In the genomic region with DNA sequence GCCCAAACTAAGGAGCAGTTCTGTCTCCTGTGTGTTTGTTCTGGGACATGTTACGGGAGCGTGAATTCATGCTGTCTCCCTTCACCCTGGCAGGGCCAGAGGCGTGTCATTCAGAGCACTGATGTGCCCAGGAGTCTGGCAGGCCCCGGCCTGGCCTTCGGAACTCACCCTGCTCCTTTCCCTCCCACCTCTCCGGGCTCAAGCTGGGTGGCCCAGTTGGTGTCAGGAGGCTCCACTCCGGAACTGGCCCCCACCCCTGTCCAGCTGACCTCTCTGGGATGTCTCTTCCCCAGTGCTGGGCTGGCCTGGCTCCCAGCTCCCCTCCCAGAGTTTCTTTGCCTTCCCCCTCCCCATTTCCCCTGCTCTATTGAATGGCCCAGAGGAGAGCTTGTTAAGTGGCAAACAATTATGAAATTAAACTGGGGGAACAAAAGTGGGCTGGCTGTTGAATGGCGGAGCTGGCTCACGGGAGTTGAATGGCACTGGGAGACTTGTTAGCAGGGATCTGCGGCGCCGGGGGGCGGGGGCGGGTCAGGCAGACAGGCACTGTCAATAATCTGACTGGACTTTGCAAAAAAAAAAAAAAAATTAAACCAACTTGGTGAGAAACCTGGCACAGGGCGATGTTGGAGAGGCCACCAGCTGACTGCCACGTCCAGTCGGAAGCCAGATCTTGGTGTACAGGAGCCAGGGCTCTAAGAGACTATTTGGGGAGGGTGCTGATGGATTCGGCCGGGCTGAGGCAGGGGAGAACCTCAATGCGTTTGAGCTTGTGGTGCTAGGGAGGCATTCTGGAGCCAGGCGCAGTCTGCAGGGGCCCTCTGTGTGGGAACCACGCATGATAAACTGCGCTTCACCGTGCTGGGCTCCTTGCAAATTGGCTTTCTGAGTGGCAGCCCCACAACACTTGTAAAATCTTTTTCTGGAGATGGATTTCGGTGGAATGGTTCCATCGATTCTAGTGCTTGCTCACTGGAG, we compare ENCODE assay signal across 19 cellular contexts. TPM values are rescaled to one million over a fixed set of nuclear protein-coding genes. Genes with fewer than 3 reads are reported as not detected.
A peak's percentile ranks its signal among the peaks of the same experiment; 100 is the strongest.
DNase-seq lines count a peak whose midpoint lies in the region; ATAC-seq and TF ChIP-seq lines count a peak whose summit lies in the region.
"Had no signal": no experiment of that assay in that cellular context is flagged by ENCODE, and none has a peak within 500 bp of the region (broad histone marks: within the 10 kb centered on the region; RNA-seq: fewer than 3 reads in every experiment).

No MANE protein-coding gene starts in this region.

- intact Hi-C loops in heart right ventricle (cut with DNase I), result no loop called here

- ATAC-seq in activated naive CD8-positive, alpha-beta T cell treated with anti-CD3 and anti-CD28 coated beads, Interleukin-2, amount 50 U/mL, for 24 hours, result peak; percentile 36
- no peak for ATAC-seq in activated CD8-positive, alpha-beta T cell treated with anti-CD3 and anti-CD28 coated beads, Interleukin-2, amount 10 ng/mL, durations not matched to agents 7 days and 5 days
- ATAC-seq in heart right ventricle, result no peak
- no peak for ATAC-seq in GM19328 (IDR thresholded peaks at IDR 0.05; ENCODE audit: unreplicated experiment)
- ATAC-seq: K562; left colon; stimulated activated naive CD8-positive, alpha-beta T cell treated with anti-CD3 and anti-CD28 coated beads, Interleukin-15, amount 100 ng/mL, for 72 hours had no signal

- H3K4me1 ChIP-seq in heart right ventricle, result no peaks in the 10 kb centered on the region
- H3K4me1 ChIP-seq: prostate gland had no signal

- no peak overlapping the region for H3K4me3 Mint-ChIP-seq in activated naive CD8-positive, alpha-beta T cell treated with anti-CD3 and anti-CD28 coated beads, Interleukin-2, amount 50 U/mL, for 24 hours
- H3K4me3 Mint-ChIP-seq in neural crest cell, result peak overlapping the region; percentile 87
- H3K4me3 Mint-ChIP-seq in activated CD8-positive, alpha-beta T cell treated with anti-CD3 and anti-CD28 coated beads, Interleukin-2, amount 10 ng/mL, durations not matched to agents 7 days and 5 days, result no peak overlapping the region
- H3K4me3 Mint-ChIP-seq: dendritic cell treated with granulocyte-macrophage colony-stimulating factor and Interleukin-4, amounts not matched to agents 40 ng/mL and 50 ng/mL, for 4 days; HFFc6; stimulated activated naive CD8-positive, alpha-beta T cell treated with anti-CD3 and anti-CD28 coated beads, Interleukin-15, amount 100 ng/mL, for 72 hours had no signal

- no peak for TF ChIP-seq CTCF in neural crest cell (conservative IDR thresholded peaks at IDR 0.05)
- no peak for TF ChIP-seq CTCF in heart right ventricle (IDR thresholded peaks at IDR 0.05)

- H3K27ac ChIP-seq in heart right ventricle, result no peak overlapping the region
- H3K27ac ChIP-seq: hepatocyte, prostate gland had no signal

- H3K4me3 ChIP-seq in heart right ventricle, result no peak overlapping the region
- H3K4me3 ChIP-seq: hepatocyte, K562 had no signal

- CTCF ChIA-PET in activated CD8-positive, alpha-beta T cell treated with anti-CD3 and anti-CD28 coated beads, Interleukin-2, amount 10 ng/mL, durations not matched to agents 7 days and 5 days (lab: Charles Lee), result no interaction called here

- H3K36me3 ChIP-seq in heart right ventricle, result no peaks in the 10 kb centered on the region
- H3K36me3 ChIP-seq: prostate gland had no signal

- peaks cover 58% of the 10 kb centered on the region for H3K27me3 Mint-ChIP-seq in activated naive CD8-positive, alpha-beta T cell treated with anti-CD3 and anti-CD28 coated beads, Interleukin-2, amount 50 U/mL, for 24 hours
- peaks cover 86% of the 10 kb centered on the region for H3K27me3 Mint-ChIP-seq in neural crest cell (ENCODE audit: low read depth)
- peaks cover 58% of the 10 kb centered on the region for H3K27me3 Mint-ChIP-seq in activated CD8-positive, alpha-beta T cell treated with anti-CD3 and anti-CD28 coated beads, Interleukin-2, amount 10 ng/mL, durations not matched to agents 7 days and 5 days (ENCODE audit: low read depth)

- WGBS in heart right ventricle, 2 donors, result 52 to 55% methylated on average over 26 of the region's 26 CpGs

- POLR2A ChIA-PET in activated CD8-positive, alpha-beta T cell treated with anti-CD3 and anti-CD28 coated beads, Interleukin-2, amount 10 ng/mL, durations not matched to agents 7 days and 5 days (lab: Charles Lee), result no interaction called here

- H3K27me3 ChIP-seq in heart right ventricle, result peaks cover 3 to 88% (median 83%) of the 10 kb centered on the region in 7 donors

- no peaks in the 10 kb centered on the region for H3K4me1 Mint-ChIP-seq in activated naive CD8-positive, alpha-beta T cell treated with anti-CD3 and anti-CD28 coated beads, Interleukin-2, amount 50 U/mL, for 24 hours
- H3K4me1 Mint-ChIP-seq in neural crest cell, result peaks cover 36% of the 10 kb centered on the region
- no peaks in the 10 kb centered on the region for H3K4me1 Mint-ChIP-seq in activated CD8-positive, alpha-beta T cell treated with anti-CD3 and anti-CD28 coated beads, Interleukin-2, amount 10 ng/mL, durations not matched to agents 7 days and 5 days (ENCODE audit: low read depth)
- H3K4me1 Mint-ChIP-seq: stimulated activated naive CD8-positive, alpha-beta T cell treated with anti-CD3 and anti-CD28 coated beads, Interleukin-15, amount 100 ng/mL, for 72 hours had no signal

- no peaks in the 10 kb centered on the region for H3K9me3 ChIP-seq in heart right ventricle
- H3K9me3 ChIP-seq: prostate gland had no signal

- DNase-seq in DMS79 treated with DMSO at 0.1 percent for 48 hours (lab: John Stamatoyannopoulos, UW) (peak; percentile 60), NCI-H1436 treated with DMSO at 0.1 percent for 48 hours (lab: John Stamatoyannopoulos, UW) (peak; percentile 63), neural crest cell (ENCODE audit: low read depth, low spot score) (no peak), heart right ventricle (no peak)
- no peak for DNase-seq in activated naive CD8-positive, alpha-beta T cell treated with anti-CD3 and anti-CD28 coated beads, Interleukin-2, amount 50 U/mL, for 24 hours
- no peak for DNase-seq in activated CD8-positive, alpha-beta T cell treated with anti-CD3 and anti-CD28 coated beads, Interleukin-2, amount 10 ng/mL, durations not matched to agents 7 days and 5 days
- no peak for DNase-seq in activated CD4-positive, alpha-beta T cell treated with anti-CD3 and anti-CD28 coated beads for 4 hours
- DNase-seq: activated CD4-positive, CD25-positive, alpha-beta regulatory T cell; activated gamma-delta T cell; HFFc6; left colon; NCI-H187 treated with DMSO at 0.1 percent for 48 hours; stimulated activated naive CD8-positive, alpha-beta T cell treated with anti-CD3 and anti-CD28 coated beads, Interleukin-15, amount 100 ng/mL, for 72 hours; T-helper 1 cell had no signal

- H3K9me3 Mint-ChIP-seq in activated naive CD8-positive, alpha-beta T cell treated with anti-CD3 and anti-CD28 coated beads, Interleukin-2, amount 50 U/mL, for 24 hours, result no peaks in the 10 kb centered on the region
- H3K9me3 Mint-ChIP-seq in neural crest cell, result no peaks in the 10 kb centered on the region
- H3K9me3 Mint-ChIP-seq in activated CD8-positive, alpha-beta T cell treated with anti-CD3 and anti-CD28 coated beads, Interleukin-2, amount 10 ng/mL, durations not matched to agents 7 days and 5 days (ENCODE audit: insufficient read depth), result no peaks in the 10 kb centered on the region
- H3K9me3 Mint-ChIP-seq: dendritic cell treated with granulocyte-macrophage colony-stimulating factor and Interleukin-4, amounts not matched to agents 40 ng/mL and 50 ng/mL, for 4 days; HFFc6; stimulated activated naive CD8-positive, alpha-beta T cell treated with anti-CD3 and anti-CD28 coated beads, Interleukin-15, amount 100 ng/mL, for 72 hours had no signal

- no peaks in the 10 kb centered on the region for H3K36me3 Mint-ChIP-seq in activated naive CD8-positive, alpha-beta T cell treated with anti-CD3 and anti-CD28 coated beads, Interleukin-2, amount 50 U/mL, for 24 hours (ENCODE audit: low read depth)
- H3K36me3 Mint-ChIP-seq in neural crest cell (ENCODE audit: low read depth), result no peaks in the 10 kb centered on the region
- H3K36me3 Mint-ChIP-seq in activated CD8-positive, alpha-beta T cell treated with anti-CD3 and anti-CD28 coated beads, Interleukin-2, amount 10 ng/mL, durations not matched to agents 7 days and 5 days (ENCODE audit: low read depth), result no peaks in the 10 kb centered on the region

- H3K27ac Mint-ChIP-seq in activated naive CD8-positive, alpha-beta T cell treated with anti-CD3 and anti-CD28 coated beads, Interleukin-2, amount 50 U/mL, for 24 hours, result no peak overlapping the region
- H3K27ac Mint-ChIP-seq in neural crest cell (ENCODE audit: unreplicated experiment), result no peak overlapping the region
- no peak overlapping the region for H3K27ac Mint-ChIP-seq in activated CD8-positive, alpha-beta T cell treated with anti-CD3 and anti-CD28 coated beads, Interleukin-2, amount 10 ng/mL, durations not matched to agents 7 days and 5 days
- H3K27ac Mint-ChIP-seq: dendritic cell treated with granulocyte-macrophage colony-stimulating factor and Interleukin-4, amounts not matched to agents 40 ng/mL and 50 ng/mL, for 4 days; HFFc6 had no signal

RNA-seq across cellular contexts. Expression of gene MPPED1, which starts 1.3 kb away (rescaled TPM):
- total RNA-seq in neural crest cell (1.7 and 1.8 TPM in 2 replicates), heart right ventricle (not detected)
- not detected for total RNA-seq in activated CD8-positive, alpha-beta T cell treated with anti-CD3 and anti-CD28 coated beads, Interleukin-2, amount 10 ng/mL, durations not matched to agents 7 days and 5 days
- under 1 TPM in 1 of 2 donors, not detected in 1; 0.01 TPM for polyA plus RNA-seq in heart right ventricle
- total RNA-seq: HFFc6, K562, left colon had no signal
- polyA plus RNA-seq: K562 had no signal

Comparison
In these comparisons a context has a peak if more than half of its experiments do, and no peak if none do; other contexts are left out.
1. DNase-seq: peak in DMS79 treated with DMSO at 0.1 percent for 48 hours (single experiment) and NCI-H1436 treated with DMSO at 0.1 percent for 48 hours (single experiment); none in activated naive CD8-positive, alpha-beta T cell treated with anti-CD3 and anti-CD28 coated beads, Interleukin-2, amount 50 U/mL, for 24 hours (single experiment), neural crest cell (single experiment), activated CD8-positive, alpha-beta T cell treated with anti-CD3 and anti-CD28 coated beads, Interleukin-2, amount 10 ng/mL, durations not matched to agents 7 days and 5 days (single experiment), activated CD4-positive, alpha-beta T cell treated with anti-CD3 and anti-CD28 coated beads for 4 hours (0 of 2) and heart right ventricle (0 of 2).